1 cellular context compared by ENCODE assay signal in the genomic region with DNA sequence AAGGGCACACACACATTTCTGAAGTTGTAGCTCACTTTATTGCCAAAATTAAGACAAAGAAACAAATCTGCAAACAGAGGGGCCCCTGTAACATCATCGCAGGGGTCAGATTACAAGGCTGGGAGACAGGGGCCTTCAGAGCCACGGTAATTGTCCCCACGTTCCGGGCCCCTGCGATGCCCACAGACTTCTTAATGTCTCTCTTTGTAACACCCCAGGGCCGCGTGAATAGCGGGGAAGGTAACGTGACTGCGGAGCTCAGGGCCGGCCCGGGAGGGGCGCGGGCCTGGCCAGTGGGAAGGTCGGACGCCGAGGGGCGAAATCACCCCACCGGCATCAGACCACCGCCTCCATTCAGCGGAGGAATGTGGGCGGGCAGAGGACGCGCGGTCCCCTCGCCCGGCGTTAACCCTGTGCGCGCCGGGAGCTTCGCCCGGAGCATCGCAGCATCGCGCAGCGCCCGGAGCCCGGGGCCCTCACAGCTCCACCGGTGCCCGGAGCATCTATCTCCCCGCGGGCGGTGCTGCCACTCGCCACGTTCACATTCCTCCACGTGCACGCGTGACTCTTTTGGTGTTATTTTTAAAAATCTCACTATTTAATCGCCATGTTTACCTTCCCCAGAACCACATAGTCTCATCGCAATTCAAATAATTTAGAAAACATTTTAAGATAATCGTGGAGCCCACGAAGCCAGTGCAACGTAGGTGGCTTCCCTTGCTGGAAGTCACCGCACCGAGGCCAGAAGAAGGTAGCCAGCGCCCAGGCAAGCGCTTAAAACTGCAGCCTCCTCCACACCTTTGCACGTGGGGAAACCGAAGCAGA.
TF ChIP-seq lines count a peak whose summit lies in the region.

No MANE protein-coding gene starts in this region.

TF ChIP-seq in GM12878, 131 proteins besides CTCF, POLR2A, EP300 and RAD21:
- TF ChIP-seq BHLHE40 (IDR thresholded peaks at IDR 0.05; ENCODE audit: borderline replicate concordance in 1 of 2, low read depth in 2 of 2, low read length in 1 of 2): peak; percentile 37 to 52; a peak in 2 of 4 replicates
- TF ChIP-seq, protein P1, sequence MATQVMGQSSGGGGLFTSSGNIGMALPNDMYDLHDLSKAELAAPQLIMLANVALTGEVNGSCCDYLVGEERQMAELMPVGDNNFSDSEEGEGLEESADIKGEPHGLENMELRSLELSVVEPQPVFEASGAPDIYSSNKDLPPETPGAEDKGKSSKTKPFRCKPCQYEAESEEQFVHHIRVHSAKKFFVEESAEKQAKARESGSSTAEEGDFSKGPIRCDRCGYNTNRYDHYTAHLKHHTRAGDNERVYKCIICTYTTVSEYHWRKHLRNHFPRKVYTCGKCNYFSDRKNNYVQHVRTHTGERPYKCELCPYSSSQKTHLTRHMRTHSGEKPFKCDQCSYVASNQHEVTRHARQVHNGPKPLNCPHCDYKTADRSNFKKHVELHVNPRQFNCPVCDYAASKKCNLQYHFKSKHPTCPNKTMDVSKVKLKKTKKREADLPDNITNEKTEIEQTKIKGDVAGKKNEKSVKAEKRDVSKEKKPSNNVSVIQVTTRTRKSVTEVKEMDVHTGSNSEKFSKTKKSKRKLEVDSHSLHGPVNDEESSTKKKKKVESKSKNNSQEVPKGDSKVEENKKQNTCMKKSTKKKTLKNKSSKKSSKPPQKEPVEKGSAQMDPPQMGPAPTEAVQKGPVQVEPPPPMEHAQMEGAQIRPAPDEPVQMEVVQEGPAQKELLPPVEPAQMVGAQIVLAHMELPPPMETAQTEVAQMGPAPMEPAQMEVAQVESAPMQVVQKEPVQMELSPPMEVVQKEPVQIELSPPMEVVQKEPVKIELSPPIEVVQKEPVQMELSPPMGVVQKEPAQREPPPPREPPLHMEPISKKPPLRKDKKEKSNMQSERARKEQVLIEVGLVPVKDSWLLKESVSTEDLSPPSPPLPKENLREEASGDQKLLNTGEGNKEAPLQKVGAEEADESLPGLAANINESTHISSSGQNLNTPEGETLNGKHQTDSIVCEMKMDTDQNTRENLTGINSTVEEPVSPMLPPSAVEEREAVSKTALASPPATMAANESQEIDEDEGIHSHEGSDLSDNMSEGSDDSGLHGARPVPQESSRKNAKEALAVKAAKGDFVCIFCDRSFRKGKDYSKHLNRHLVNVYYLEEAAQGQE (IDR thresholded peaks at IDR 0.05; ENCODE audit: low read depth, low read length): no peak
